13 cellular contexts compared by ENCODE assay signal in genomic region chr3:169323580-169324453, GRCh38.
A peak's percentile ranks its signal among the peaks of the same experiment; 100 is the strongest.
DNase-seq lines count a peak whose midpoint lies in the region; ATAC-seq and TF ChIP-seq lines count a peak whose summit lies in the region.
"Had no signal": no experiment of that assay in that cellular context is flagged by ENCODE, and none has a peak within 500 bp of the region (broad histone marks: within the 10 kb centered on the region; RNA-seq: fewer than 3 reads in every experiment).

No MANE protein-coding gene starts in this region.

- H3K9me3 ChIP-seq in upper lobe of right lung: no peaks in the 10 kb centered on the region
- H3K9me3 ChIP-seq in suprapubic skin: no peaks in the 10 kb centered on the region

- peaks cover 18% of the 10 kb centered on the region for H3K4me1 ChIP-seq in upper lobe of right lung
- H3K4me1 ChIP-seq in suprapubic skin: peaks cover 17% of the 10 kb centered on the region

- peaks cover 0 to 4% (median 0%) of the 10 kb centered on the region in 3 donors for H3K27me3 Mint-ChIP-seq in naive B cell

- peaks cover 0 to 5% (median 0%) of the 10 kb centered on the region in 7 donors for H3K9me3 Mint-ChIP-seq in naive B cell
- H3K9me3 Mint-ChIP-seq: activated naive CD4-positive, alpha-beta T cell treated with anti-CD3 and anti-CD28 coated beads, Interleukin-2, amount 50 U/mL, for 24 hours; H9 had no signal

- H3K27me3 ChIP-seq in upper lobe of right lung (no peaks in the 10 kb centered on the region), suprapubic skin (no peaks in the 10 kb centered on the region)

- no peaks in the 10 kb centered on the region for H3K36me3 Mint-ChIP-seq in naive B cell
- H3K36me3 Mint-ChIP-seq: activated naive CD4-positive, alpha-beta T cell treated with anti-CD3 and anti-CD28 coated beads, Interleukin-2, amount 50 U/mL, for 24 hours had no signal

- intact Hi-C loops in upper lobe of right lung (cut with DNase I): no loop called here

- TF ChIP-seq CTCF in fibroblast of the aortic adventitia (IDR thresholded peaks at IDR 0.05; ENCODE audit: insufficient read depth, low read length): no peak
- TF ChIP-seq CTCF in upper lobe of right lung (IDR thresholded peaks at IDR 0.05): no peak
- no peak for TF ChIP-seq CTCF in suprapubic skin (IDR thresholded peaks at IDR 0.05)

- no peak for TF ChIP-seq POLR2A in suprapubic skin (IDR thresholded peaks at IDR 0.05)
- no peak for TF ChIP-seq POLR2A in erythroblast (IDR thresholded peaks at IDR 0.05; ENCODE audit: low read length)

- TF ChIP-seq EP300 in suprapubic skin (IDR thresholded peaks at IDR 0.05): no peak

- ATAC-seq in naive B cell (ENCODE audit: low read depth in 2 of 2) (peak in 1 of 2 donors; percentile 32), upper lobe of right lung (peak; percentile 56)

- peak; percentile 92 for DNase-seq in fibroblast of the aortic adventitia (ENCODE audit: low read depth)
- no peak for DNase-seq in naive B cell
- DNase-seq in upper lobe of right lung: no peak
- no peak for DNase-seq in NCI-H1105 (lab: John Stamatoyannopoulos, UW)
- DNase-seq in suprapubic skin (ENCODE audit: low spot score in 2 of 2): no peak
- DNase-seq in erythroblast (lab: John Stamatoyannopoulos, UW): no peak
- DNase-seq: activated CD4-positive, alpha-beta T cell treated with anti-CD3 and anti-CD28 coated beads for 1 hour; DMS53; H9; NCI-H1694 treated with DMSO at 0.1 percent for 48 hours had no signal

- H3K27ac Mint-ChIP-seq in naive B cell: peak overlapping the region in 1 of 6 donors; percentile 38
- H3K27ac Mint-ChIP-seq: activated naive CD4-positive, alpha-beta T cell treated with anti-CD3 and anti-CD28 coated beads, Interleukin-2, amount 50 U/mL, for 24 hours had no signal

- 21% methylated on average over 7 of the region's 7 CpGs for WGBS in suprapubic skin

- H3K36me3 ChIP-seq in upper lobe of right lung (no peaks in the 10 kb centered on the region), suprapubic skin (no peaks in the 10 kb centered on the region)

- peaks cover 3 to 21% (median 14%) of the 10 kb centered on the region in 3 donors for H3K4me1 Mint-ChIP-seq in naive B cell
- H3K4me1 Mint-ChIP-seq: activated naive CD4-positive, alpha-beta T cell treated with anti-CD3 and anti-CD28 coated beads, Interleukin-2, amount 50 U/mL, for 24 hours had no signal

- H3K27ac ChIP-seq in angular gyrus (ENCODE audit: low read depth, low read length) (peak overlapping the region; percentile 88), upper lobe of right lung (peak overlapping the region; percentile 63), suprapubic skin (no peak overlapping the region)
- H3K27ac ChIP-seq: HL-60 had no signal

- peak overlapping the region in 6 of 8 donors; percentile 15 to 67 (median 43) for H3K4me3 Mint-ChIP-seq in naive B cell
- H3K4me3 Mint-ChIP-seq: activated naive CD4-positive, alpha-beta T cell treated with anti-CD3 and anti-CD28 coated beads, Interleukin-2, amount 50 U/mL, for 24 hours; H9 had no signal

- peak overlapping the region; percentile 5 for H3K4me3 ChIP-seq in fibroblast of the aortic adventitia (ENCODE audit: low read depth, low read length)
- H3K4me3 ChIP-seq in upper lobe of right lung: peak overlapping the region; percentile 12
- no peak overlapping the region for H3K4me3 ChIP-seq in suprapubic skin
